In genomic region chr2:30259827-30260679, GRCh38 we compare ENCODE assay signal across 1 cellular context.
TF ChIP-seq lines count a peak whose summit lies in the region.

No MANE protein-coding gene starts in this region.

TF ChIP-seq in IMR-90, 13 proteins besides CTCF, POLR2A, EP300 and RAD21:
- no peak for TF ChIP-seq CHD1 (IDR thresholded peaks at IDR 0.05; ENCODE audit: low read depth, low read length)
- no peak for TF ChIP-seq RFX5 (IDR thresholded peaks at IDR 0.05; ENCODE audit: low read depth, low read length)
- TF ChIP-seq, protein P1, sequence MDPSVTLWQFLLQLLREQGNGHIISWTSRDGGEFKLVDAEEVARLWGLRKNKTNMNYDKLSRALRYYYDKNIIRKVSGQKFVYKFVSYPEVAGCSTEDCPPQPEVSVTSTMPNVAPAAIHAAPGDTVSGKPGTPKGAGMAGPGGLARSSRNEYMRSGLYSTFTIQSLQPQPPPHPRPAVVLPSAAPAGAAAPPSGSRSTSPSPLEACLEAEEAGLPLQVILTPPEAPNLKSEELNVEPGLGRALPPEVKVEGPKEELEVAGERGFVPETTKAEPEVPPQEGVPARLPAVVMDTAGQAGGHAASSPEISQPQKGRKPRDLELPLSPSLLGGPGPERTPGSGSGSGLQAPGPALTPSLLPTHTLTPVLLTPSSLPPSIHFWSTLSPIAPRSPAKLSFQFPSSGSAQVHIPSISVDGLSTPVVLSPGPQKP (IDR thresholded peaks at IDR 0.05; ENCODE audit: borderline replicate concordance, low read depth, low read length): no peak
- TF ChIP-seq, protein P2, sequence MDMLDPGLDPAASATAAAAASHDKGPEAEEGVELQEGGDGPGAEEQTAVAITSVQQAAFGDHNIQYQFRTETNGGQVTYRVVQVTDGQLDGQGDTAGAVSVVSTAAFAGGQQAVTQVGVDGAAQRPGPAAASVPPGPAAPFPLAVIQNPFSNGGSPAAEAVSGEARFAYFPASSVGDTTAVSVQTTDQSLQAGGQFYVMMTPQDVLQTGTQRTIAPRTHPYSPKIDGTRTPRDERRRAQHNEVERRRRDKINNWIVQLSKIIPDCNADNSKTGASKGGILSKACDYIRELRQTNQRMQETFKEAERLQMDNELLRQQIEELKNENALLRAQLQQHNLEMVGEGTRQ (IDR thresholded peaks at IDR 0.05; ENCODE audit: low read depth, low read length): no peak
- TF ChIP-seq MAFK (IDR thresholded peaks at IDR 0.05; ENCODE audit: low read depth, low read length): no peak
- TF ChIP-seq BHLHE40 (IDR thresholded peaks at IDR 0.05; ENCODE audit: low read depth, low read length): no peak
- TF ChIP-seq NFE2L2 (IDR thresholded peaks at IDR 0.05; ENCODE audit: low read depth, low read length): no peak
- no peak for TF ChIP-seq MXI1 (IDR thresholded peaks at IDR 0.05; ENCODE audit: borderline replicate concordance, low read depth, low read length)
- TF ChIP-seq CEBPB (IDR thresholded peaks at IDR 0.05; ENCODE audit: low read depth, low read length): no peak
- no peak for TF ChIP-seq FOS (IDR thresholded peaks at IDR 0.05; ENCODE audit: low read depth, low read length)
- TF ChIP-seq SMC3 (IDR thresholded peaks at IDR 0.05; ENCODE audit: low read depth, low read length): no peak
- no peak for TF ChIP-seq RCOR1 (IDR thresholded peaks at IDR 0.05; ENCODE audit: insufficient replicate concordance, low read length)
- no peak; the same call in 1 of the 2 replicates for TF ChIP-seq MAZ (IDR thresholded peaks at IDR 0.05; ENCODE audit: borderline replicate concordance, low read depth, low read length)
